Comparison of ENCODE assay signal across 23 cellular contexts in genomic region chr3:123420416-123420968, GRCh38. TPM values are rescaled to one million over a fixed set of nuclear protein-coding genes. Genes with fewer than 3 reads are reported as not detected.
DNase-seq lines count a peak whose midpoint lies in the region; ATAC-seq and TF ChIP-seq lines count a peak whose summit lies in the region.
"Had no signal": no experiment of that assay in that cellular context is flagged by ENCODE, and none has a peak within 500 bp of the region (broad histone marks: within the 10 kb centered on the region; RNA-seq: fewer than 3 reads in every experiment).

No MANE protein-coding gene starts in this region.

- 33 to 50% methylated on average over 2 of the region's 8 CpGs for WGBS in gastroesophageal sphincter (ENCODE audit: low coverage in 1 of 2), 2 donors
- 83 to 86% methylated on average over 8 of the region's 8 CpGs for WGBS in sigmoid colon, 2 donors

- H3K4me1 ChIP-seq in right atrium auricular region: peaks cover 4 to 98% of the 10 kb centered on the region in 2 donors
- H3K4me1 ChIP-seq in gastroesophageal sphincter: peaks cover 14 to 100% (median 49%) of the 10 kb centered on the region in 3 donors
- peaks cover 0 to 100% (median 95%) of the 10 kb centered on the region in 4 donors for H3K4me1 ChIP-seq in sigmoid colon

- no peak overlapping the region for H3K4me3 ChIP-seq in right atrium auricular region
- H3K4me3 ChIP-seq in gastroesophageal sphincter: no peak overlapping the region
- H3K4me3 ChIP-seq in sigmoid colon: no peak overlapping the region
- H3K4me3 ChIP-seq: GM12878 had no signal

- intact Hi-C loops in Right ventricle myocardium inferior (cut with DNase I): no loop called here
- intact Hi-C loops in sigmoid colon (cut with DNase I): no loop called here

- TF ChIP-seq EP300 in gastroesophageal sphincter (IDR thresholded peaks at IDR 0.05) (no peak), sigmoid colon (IDR thresholded peaks at IDR 0.05) (no peak)

- ATAC-seq in Right ventricle myocardium inferior (no peak), gastroesophageal sphincter (no peak), GM21367 (IDR thresholded peaks at IDR 0.05; ENCODE audit: unreplicated experiment) (no peak), GM19463 (IDR thresholded peaks at IDR 0.05; ENCODE audit: unreplicated experiment) (no peak), GM19328 (IDR thresholded peaks at IDR 0.05; ENCODE audit: unreplicated experiment) (no peak)
- ATAC-seq: activated CD4-positive, alpha-beta T cell treated with anti-CD3 and anti-CD28 coated beads for 36 hours; activated CD8-positive, alpha-beta T cell treated with anti-CD3 and anti-CD28 coated beads, Interleukin-2, amount 10 ng/mL, durations not matched to agents 7 days and 5 days; GM12878; left lobe of liver had no signal

- DNase-seq in right atrium auricular region (ENCODE audit: low spot score): no peak
- no peak for DNase-seq in Right ventricle myocardium inferior (ENCODE audit: missing footprints)
- no peak for DNase-seq in sigmoid colon
- DNase-seq in NCI-H446 treated with DMSO at 0.1 percent for 48 hours (lab: John Stamatoyannopoulos, UW): no peak
- DNase-seq: activated CD4-positive, alpha-beta T cell treated with anti-CD3 and anti-CD28 coated beads for 36 hours; activated CD8-positive, alpha-beta T cell treated with anti-CD3 and anti-CD28 coated beads, Interleukin-2, amount 10 ng/mL, durations not matched to agents 7 days and 5 days; activated effector memory CD4-positive, alpha-beta T cell treated with Interleukin-2 at 50 U/mL for 16 hours; activated naive CD8-positive, alpha-beta T cell treated with anti-CD3 and anti-CD28 coated beads, Interleukin-2, amount 10 ng/mL, durations not matched to agents 7 days and 5 days; CD4-positive, alpha-beta memory T cell; effector CD8-positive, alpha-beta T cell; foreskin fibroblast; mesendoderm; naive B cell; NCI-H1694; NCI-H510A treated with DMSO at 0.1 percent for 48 hours; stimulated activated CD4-positive, alpha-beta T cell treated with anti-CD3 and anti-CD28 coated beads, Interleukin-12 subunit alpha, Interleukin-12 subunit beta, amount 100 ng/mL, for 4 hours; stimulated activated CD4-positive, alpha-beta T cell treated with anti-CD3 and anti-CD28 coated beads, Interleukin-4, amount 100 ng/mL, for 1 hour had no signal

- H3K27me3 ChIP-seq in right atrium auricular region (no peaks in the 10 kb centered on the region), gastroesophageal sphincter (no peaks in the 10 kb centered on the region), sigmoid colon (no peaks in the 10 kb centered on the region)

- peak overlapping the region; percentile 91 to 92 for H3K27ac ChIP-seq in right atrium auricular region
- peak overlapping the region; percentile 90 to 99 (median 92) for H3K27ac ChIP-seq in gastroesophageal sphincter
- H3K27ac ChIP-seq in sigmoid colon: peak overlapping the region; percentile 87 to 93 (median 91)

- H3K36me3 ChIP-seq in right atrium auricular region (no peaks in the 10 kb centered on the region), gastroesophageal sphincter (no peaks in the 10 kb centered on the region), sigmoid colon (no peaks in the 10 kb centered on the region)

- TF ChIP-seq POLR2A in gastroesophageal sphincter (IDR thresholded peaks at IDR 0.05): no peak
- TF ChIP-seq POLR2A in sigmoid colon (IDR thresholded peaks at IDR 0.05): no peak

- H3K9me3 ChIP-seq in right atrium auricular region (no peaks in the 10 kb centered on the region), gastroesophageal sphincter (no peaks in the 10 kb centered on the region), sigmoid colon (no peaks in the 10 kb centered on the region)

- TF ChIP-seq CTCF in right atrium auricular region (IDR thresholded peaks at IDR 0.05) (no peak), gastroesophageal sphincter (IDR thresholded peaks at IDR 0.05) (no peak), sigmoid colon (IDR thresholded peaks at IDR 0.05) (no peak)

RNA-seq across cellular contexts. Expression of gene ADCY5, which starts 28.4 kb away (rescaled TPM):
- 100 to 1,000 TPM; 105 to 163 TPM for total RNA-seq in right atrium auricular region
- 232 TPM for total RNA-seq in Right ventricle myocardium inferior
- 100 to 1,000 TPM; 119 to 251 (median 185) TPM for total RNA-seq in gastroesophageal sphincter
- 10 to 100 TPM; 39.5 to 84.4 (median 62.2) TPM for total RNA-seq in sigmoid colon
- 1 to 10 TPM; 1.4 to 9.9 (median 5.4) TPM for polyA plus RNA-seq in sigmoid colon
- total RNA-seq: activated CD4-positive, alpha-beta T cell treated with anti-CD3 and anti-CD28 coated beads for 36 hours; activated CD8-positive, alpha-beta T cell treated with anti-CD3 and anti-CD28 coated beads, Interleukin-2, amount 10 ng/mL, durations not matched to agents 7 days and 5 days; activated naive CD8-positive, alpha-beta T cell treated with anti-CD3 and anti-CD28 coated beads, Interleukin-2, amount 10 ng/mL, durations not matched to agents 7 days and 5 days; CD4-positive, alpha-beta memory T cell; GM12878 had no signal
